In the genomic region with DNA sequence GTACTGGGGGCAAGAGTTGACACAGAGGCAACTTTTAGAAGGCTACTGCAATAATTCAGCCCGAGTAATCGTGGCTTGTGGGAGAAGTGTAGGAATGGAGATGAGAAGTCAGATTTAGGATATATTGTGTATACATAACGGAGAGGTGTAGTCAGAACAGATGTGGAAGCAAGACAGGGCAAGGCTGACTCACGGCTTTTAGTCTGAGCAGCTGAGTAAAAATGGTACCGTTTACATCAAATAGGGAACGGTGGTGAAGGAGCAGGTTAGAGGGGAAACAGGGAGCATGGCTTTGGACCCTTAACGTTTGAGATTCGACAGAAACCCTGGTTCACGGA, we compare ENCODE assay signal across 8 cellular contexts. TPM values are rescaled to one million over a fixed set of nuclear protein-coding genes. Genes with fewer than 3 reads are reported as not detected.
DNase-seq lines count a peak whose midpoint lies in the region; ATAC-seq, FAIRE-seq and TF ChIP-seq lines count a peak whose summit lies in the region.

No MANE protein-coding gene starts in this region.

- H3K9ac ChIP-seq in HCT116 (ENCODE audit: low read length) = peak overlapping the region; percentile 99
- H3K9ac ChIP-seq in OCI-LY3 (ENCODE audit: low read length) = peak overlapping the region; percentile 89

- peaks cover 10 to 25% of the 10 kb centered on the region in 2 experiments; a peak in 3 of 4 replicates for H3K4me1 ChIP-seq in HCT116 (ENCODE audit: control insufficient read depth in 1 of 2, insufficient read depth in 2 of 2, low read length in 2 of 2)
- peaks cover 41% of the 10 kb centered on the region for H3K4me1 ChIP-seq in OCI-LY3 (ENCODE audit: low read length)
- H3K4me1 ChIP-seq in mesodermal cell (ENCODE audit: control insufficient read depth, insufficient read depth, low read length, poor library complexity, severe bottlenecking) = no peaks in the 10 kb centered on the region

- no peak for TF ChIP-seq POLR2A in HCT116 (IDR thresholded peaks at IDR 0.05; ENCODE audit: borderline replicate concordance, extremely low read depth, insufficient read depth, insufficient read length)

- CTCF ChIA-PET in HCT116 (lab: Charles Lee) = no interaction called here

- TF ChIP-seq RAD21 in HCT116 (IDR thresholded peaks at IDR 0.05; ENCODE audit: low read depth) = no peak

- FAIRE-seq in bronchial epithelial cell (lab: Jason Lieb, UNC) = no peak

- H3K9me2 ChIP-seq in HCT116 (ENCODE audit: insufficient read depth) = no peaks in the 10 kb centered on the region

- H3K4me3 ChIP-seq in HCT116 (replicated peaks in 1 of 2; ENCODE audit: low read depth in 1 of 2, low read length in 2 of 2) (peak overlapping the region; percentile 56 to 95), OCI-LY3 (ENCODE audit: low read length) (peak overlapping the region; percentile 83), bronchial epithelial cell (ENCODE audit: low read depth, low read length) (peak overlapping the region; percentile 76), mesodermal cell (ENCODE audit: extremely low read depth, insufficient read depth, low read length, poor library complexity, severe bottlenecking) (peak overlapping the region; percentile 97)

- H3K27me3 ChIP-seq in HCT116 (ENCODE audit: insufficient read depth, low read length) (no peaks in the 10 kb centered on the region), OCI-LY3 (ENCODE audit: low read depth, low read length) (0 out of 2 replicates have a peak, but pooled peaks cover 4% of the 10 kb centered on the region), bronchial epithelial cell (ENCODE audit: control insufficient read depth, insufficient read depth, low read length) (no peaks in the 10 kb centered on the region)

- ATAC-seq in HCT116 (peak; percentile 7), HG02970 (IDR thresholded peaks at IDR 0.05; ENCODE audit: low FRiP score, unreplicated experiment) (no peak)

- H3K27ac ChIP-seq in HCT116 (ENCODE audit: low read depth, low read length) (peak overlapping the region; percentile 98), OCI-LY3 (ENCODE audit: low read length) (peak overlapping the region; percentile 88), mesodermal cell (ENCODE audit: low read depth, low read length, severe bottlenecking) (peak overlapping the region; percentile 99)

- POLR2A ChIA-PET in HCT116 (lab: Charles Lee) = interaction anchor here (1.0 to 1.3 kb wide), 2 partner anchors 11 to 12 kb away, joined by 3 to 5 read pairs; no protein-coding TSS in a partner anchor

- RAD21 ChIA-PET in HCT116 (lab: Charles Lee; ENCODE audit: low non-redundant PET in 1 of 2, low total read pairs in 2 of 2, uncharacterized antibody in 2 of 2, unreplicated experiment in 2 of 2) = no interaction called here

- 63 to 69% methylated on average over 9 of the region's 9 CpGs for WGBS in mesodermal cell (ENCODE audit: insufficient coverage in 2 of 2), 2 experiments

- DNase-seq in NCI-H2107 treated with DMSO at 0.1 percent for 48 hours (lab: John Stamatoyannopoulos, UW; ENCODE audit: unreplicated experiment) (peak; percentile 8), NCI-H2107 (lab: John Stamatoyannopoulos, UW) (no peak), HCT116 (ENCODE audit: low read depth, low spot score) (no peak), bronchial epithelial cell (ENCODE audit: low read depth) (peak; percentile 71), stromal cell of bone marrow (ENCODE audit: low read depth) (peak; percentile 19)

- H3K36me3 ChIP-seq in HCT116 (ENCODE audit: control insufficient read depth in 1 of 2, insufficient read depth in 2 of 2, low read length in 2 of 2) = peaks cover 3 to 9% of the 10 kb centered on the region in 2 experiments; a peak in 1 of 4 replicates
- peaks cover 3% of the 10 kb centered on the region for H3K36me3 ChIP-seq in OCI-LY3 (replicated peaks; ENCODE audit: low read depth, low read length)
- no peaks in the 10 kb centered on the region for H3K36me3 ChIP-seq in bronchial epithelial cell (ENCODE audit: control insufficient read depth, insufficient read depth, low read length)
- peaks cover 6% of the 10 kb centered on the region for H3K36me3 ChIP-seq in mesodermal cell (ENCODE audit: control insufficient read depth, insufficient read depth, low read length)

- H3K9me3 ChIP-seq in HCT116 (ENCODE audit: control insufficient read depth in 1 of 2, insufficient read depth in 1 of 2, low read depth in 1 of 2, low read length in 2 of 2) (no peaks in the 10 kb centered on the region), OCI-LY3 (ENCODE audit: insufficient read depth, low read length) (no peaks in the 10 kb centered on the region), mesodermal cell (ENCODE audit: control insufficient read depth, low read length) (no peaks in the 10 kb centered on the region)

- H3K4me2 ChIP-seq in HCT116 (ENCODE audit: low read length) (peak overlapping the region; percentile 95), OCI-LY3 (ENCODE audit: low read length) (peak overlapping the region; percentile 81)

- no TSS peak for BruUV-seq in HCT116 (replicated peaks; lab: Mats Ljungman, UMichigan)

- H2AFZ ChIP-seq in HCT116 (ENCODE audit: low read depth, low read length, poor library complexity, severe bottlenecking) (peak overlapping the region; percentile 67), OCI-LY3 (ENCODE audit: low read depth, low read length) (peak overlapping the region; percentile 34)

- H3K79me2 ChIP-seq in HCT116 (ENCODE audit: insufficient read depth, low read length) (peaks cover 42% of the 10 kb centered on the region), OCI-LY3 (ENCODE audit: low read length) (peaks cover 48% of the 10 kb centered on the region)

- intact Hi-C loops in HCT116 (cut with micrococcal nuclease) = no loop called here

- no peak for TF ChIP-seq CTCF in HCT116 (IDR thresholded peaks at IDR 0.05 in 2 of 3, conservative IDR thresholded peaks at IDR 0.05 in 1 of 3; ENCODE audit: borderline replicate concordance in 1 of 3, insufficient read depth in 1 of 3, low read depth in 2 of 3, low read length in 2 of 3)
- no peak for TF ChIP-seq CTCF in OCI-LY3 (IDR thresholded peaks at IDR 0.05; ENCODE audit: low read depth, low read length)
- TF ChIP-seq CTCF in bronchial epithelial cell (IDR thresholded peaks at IDR 0.05; ENCODE audit: insufficient read depth, low read length, severe bottlenecking) = no peak

- H4K20me1 ChIP-seq in HCT116 (ENCODE audit: insufficient read depth) (peaks cover 13% of the 10 kb centered on the region), OCI-LY3 (ENCODE audit: insufficient read depth, low read length) (peaks cover 26% of the 10 kb centered on the region)

TF ChIP-seq in HCT116, 20 proteins besides CTCF, POLR2A, EP300 and RAD21:
- TF ChIP-seq ELF1 (IDR thresholded peaks at IDR 0.05; ENCODE audit: borderline replicate concordance, low read depth) = no peak
- TF ChIP-seq, protein P1, sequence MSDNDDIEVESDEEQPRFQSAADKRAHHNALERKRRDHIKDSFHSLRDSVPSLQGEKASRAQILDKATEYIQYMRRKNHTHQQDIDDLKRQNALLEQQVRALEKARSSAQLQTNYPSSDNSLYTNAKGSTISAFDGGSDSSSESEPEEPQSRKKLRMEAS (IDR thresholded peaks at IDR 0.05) = no peak
- TF ChIP-seq SRF (IDR thresholded peaks at IDR 0.05; ENCODE audit: low read depth) = no peak
TF ChIP-seq in HCT116: peak in this region for 0.

RNA-seq across cellular contexts. Expression of a gene that starts 0.8 kb away (rescaled TPM):
- total RNA-seq in HCT116 (2021; ENCODE audit: unreplicated experiment) (120 TPM), bronchial epithelial cell (86.1 and 142 TPM in 2 replicates)
- polyA plus RNA-seq in HCT116 (2012) = 147 and 153 TPM in 2 replicates
- polyA plus RNA-seq in mesodermal cell (2013, experiment 1 of 2) = 126 TPM
- polyA plus RNA-seq in mesodermal cell (2013, experiment 2 of 2) = 117 TPM

Comparison
In these comparisons a context has a peak if more than half of its experiments do, and no peak if none do; other contexts are left out.
1. DNase-seq: peak in NCI-H2107 treated with DMSO at 0.1 percent for 48 hours (single experiment), bronchial epithelial cell (single experiment) and stromal cell of bone marrow (single experiment); none in NCI-H2107 (single experiment) and HCT116 (single experiment).
2. Peak in every context shown above with its lines, with median percentiles within 50 percentile points of each other: H3K27ac ChIP-seq and H3K4me3 ChIP-seq.